In genomic region chr13:39597828-39598227, GRCh38 we compare ENCODE assay signal across 14 cellular contexts. TPM values are rescaled to one million over a fixed set of nuclear protein-coding genes. Genes with fewer than 3 reads are reported as not detected.
DNase-seq lines count a peak whose midpoint lies in the region; ATAC-seq and TF ChIP-seq lines count a peak whose summit lies in the region.
"Had no signal": no experiment of that assay in that cellular context is flagged by ENCODE, and none has a peak within 500 bp of the region (broad histone marks: within the 10 kb centered on the region; RNA-seq: fewer than 3 reads in every experiment).

No MANE protein-coding gene starts in this region.

- ATAC-seq in left colon: no peak

- no peak for DNase-seq in HFFc6
- peak; percentile 89 for DNase-seq in brain pericyte (ENCODE audit: low read depth, low spot score)
- DNase-seq in hepatic stellate cell (ENCODE audit: low spot score): peak; percentile 26
- peak; percentile 18 for DNase-seq in superior temporal gyrus (ENCODE audit: extremely low spot score)
- DNase-seq in left colon: no peak
- no peak for DNase-seq in NCI-H69 (lab: John Stamatoyannopoulos, UW)
- no peak for DNase-seq in vagina (ENCODE audit: extremely low spot score in 2 of 2)
- DNase-seq: activated CD4-positive, alpha-beta T cell treated with anti-CD3 and anti-CD28 coated beads for 48 hours; activated T-cell treated with anti-CD3 and anti-CD28 coated beads, Interleukin-2, amount 50 U/mL, for 24 hours; H7; NCI-H187; NCI-H748 treated with DMSO at 0.1 percent for 48 hours; stimulated activated CD4-positive, alpha-beta T cell treated with anti-CD3 and anti-CD28 coated beads, Interleukin-4, amount 100 ng/mL, for 24 hours had no signal

- no peaks in the 10 kb centered on the region; the same call in 1 of the 2 replicates for H3K9me3 Mint-ChIP-seq in HFFc6
- H3K9me3 Mint-ChIP-seq: activated T-cell treated with anti-CD3 and anti-CD28 coated beads, Interleukin-2, amount 50 U/mL, for 24 hours; dendritic cell treated with granulocyte-macrophage colony-stimulating factor and Interleukin-4, amounts not matched to agents 40 ng/mL and 50 ng/mL, for 4 days had no signal

- no peak overlapping the region for H3K4me3 ChIP-seq in vagina

- TF ChIP-seq CTCF in HFFc6 (IDR thresholded peaks at IDR 0.05) (no peak), vagina (IDR thresholded peaks at IDR 0.05) (no peak)

- H3K27me3 ChIP-seq in vagina: no peaks in the 10 kb centered on the region

- TF ChIP-seq POLR2A in vagina (IDR thresholded peaks at IDR 0.05): no peak

- H3K27me3 Mint-ChIP-seq in HFFc6 (ENCODE audit: insufficient read depth): no peaks in the 10 kb centered on the region

- intact Hi-C loops in left colon (cut with DNase I, micrococcal nuclease): no loop called here
- intact Hi-C loops in vagina (cut with DNase I): no loop called here

- no peaks in the 10 kb centered on the region for H3K9me3 ChIP-seq in vagina

- H3K4me1 ChIP-seq in vagina: peaks cover 51% of the 10 kb centered on the region

- H3K4me3 Mint-ChIP-seq in HFFc6: peak overlapping the region; percentile 4; the same call in 1 of the 2 replicates
- H3K4me3 Mint-ChIP-seq: activated T-cell treated with anti-CD3 and anti-CD28 coated beads, Interleukin-2, amount 50 U/mL, for 24 hours; dendritic cell treated with granulocyte-macrophage colony-stimulating factor and Interleukin-4, amounts not matched to agents 40 ng/mL and 50 ng/mL, for 4 days had no signal

- H3K27ac Mint-ChIP-seq in HFFc6: peak overlapping the region; percentile 20; the same call in 1 of the 2 replicates
- H3K27ac Mint-ChIP-seq: activated T-cell treated with anti-CD3 and anti-CD28 coated beads, Interleukin-2, amount 50 U/mL, for 24 hours; dendritic cell treated with granulocyte-macrophage colony-stimulating factor and Interleukin-4, amounts not matched to agents 40 ng/mL and 50 ng/mL, for 4 days had no signal

- no peaks in the 10 kb centered on the region for H3K36me3 ChIP-seq in vagina

- no peak overlapping the region for H3K27ac ChIP-seq in vagina

- peaks cover 59% of the 10 kb centered on the region for H3K4me1 Mint-ChIP-seq in HFFc6 (ENCODE audit: low read depth)

- H3K36me3 Mint-ChIP-seq in HFFc6 (ENCODE audit: low read depth): peaks cover 35% of the 10 kb centered on the region

RNA-seq across cellular contexts. Expression of gene LHFPL6, which starts 5.2 kb away (rescaled TPM):
- 10 to 100 TPM; 57.5 to 75.3 (median 61.4) TPM for total RNA-seq in HFFc6 (2021; fragmentation: NEBNext Ultra II Directional; extraction: Animal tissue kit (Norgen Biotek cat#: 25700))
- 10 to 100 TPM in 1 of 2 donors, 1 to 10 TPM in 1; 7.0 to 11.8 TPM for total RNA-seq in left colon
- total RNA-seq in vagina: 54.8 TPM

RNA-seq across cellular contexts. Expression of gene COG6, which starts 57.6 kb away (rescaled TPM):
- total RNA-seq in HFFc6 (2021; fragmentation: NEBNext Ultra II Directional; extraction: Animal tissue kit (Norgen Biotek cat#: 25700)): 10 to 100 TPM; 43.1 to 56.0 (median 47.2) TPM
- total RNA-seq in left colon: 10 to 100 TPM; 36.3 to 37.6 TPM
- 15.2 TPM for total RNA-seq in vagina

Comparison
In these comparisons a context has a peak if more than half of its experiments do, and no peak if none do; other contexts are left out.
1. DNase-seq: peak in brain pericyte (single experiment), hepatic stellate cell (single experiment) and superior temporal gyrus (single experiment); none in HFFc6 (single experiment), left colon (0 of 2), NCI-H69 (single experiment) and vagina (0 of 2).